11 cellular contexts compared by ENCODE assay signal in the genomic region with DNA sequence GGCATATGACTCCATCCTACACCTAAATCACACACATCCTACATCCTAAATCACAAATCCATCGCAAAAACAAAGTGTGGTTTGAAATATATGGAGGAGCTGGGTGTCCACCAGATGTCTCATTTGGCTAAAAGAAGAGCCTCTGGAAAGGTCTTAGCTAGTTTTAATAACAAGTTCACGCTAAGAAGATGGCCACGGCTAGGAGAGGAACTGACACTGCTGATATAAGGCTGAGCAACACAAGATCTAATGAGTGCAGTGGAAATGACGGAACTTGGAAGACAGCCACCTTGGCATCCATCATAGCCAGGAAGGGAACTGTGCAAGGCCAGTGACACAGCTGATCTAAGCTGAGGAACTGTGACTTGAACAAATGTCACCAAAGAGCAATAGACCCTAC. TPM values are rescaled to one million over a fixed set of nuclear protein-coding genes. Genes with fewer than 3 reads are reported as not detected.
A peak's percentile ranks its signal among the peaks of the same experiment; 100 is the strongest.
DNase-seq lines count a peak whose midpoint lies in the region; ATAC-seq and TF ChIP-seq lines count a peak whose summit lies in the region.
"Had no signal": no experiment of that assay in that cellular context is flagged by ENCODE, and none has a peak within 500 bp of the region (broad histone marks: within the 10 kb centered on the region; RNA-seq: fewer than 3 reads in every experiment).

No MANE protein-coding gene starts in this region.

- no peaks in the 10 kb centered on the region for H3K36me3 Mint-ChIP-seq in CD4-positive, alpha-beta T cell (ENCODE audit: low read depth)

- peak; percentile 51 for ATAC-seq in mucosa of descending colon
- ATAC-seq in HG02885 (IDR thresholded peaks at IDR 0.05; ENCODE audit: poor library complexity, unreplicated experiment), result no peak
- no peak for ATAC-seq in CD4-positive, alpha-beta T cell (ENCODE audit: poor library complexity)

- no peaks in the 10 kb centered on the region for H3K9me3 ChIP-seq in mucosa of descending colon
- no peaks in the 10 kb centered on the region for H3K9me3 ChIP-seq in CD4-positive, alpha-beta T cell (ENCODE audit: control insufficient read depth, low read length)

- no peaks in the 10 kb centered on the region for H3K36me3 ChIP-seq in mucosa of descending colon (ENCODE audit: low read depth)

- POLR2A ChIA-PET in CD4-positive, alpha-beta T cell (lab: Charles Lee), result no interaction called here

- H3K4me1 Mint-ChIP-seq in CD4-positive, alpha-beta T cell (ENCODE audit: low read depth), result no peaks in the 10 kb centered on the region
- H3K4me1 Mint-ChIP-seq: activated B cell treated with CpG ODN at 0.5 μM for 24 hours had no signal

- TF ChIP-seq CTCF in epithelial cell of proximal tubule (conservative IDR thresholded peaks at IDR 0.05; ENCODE audit: low read depth, low read length) (peak; percentile 26), mucosa of descending colon (IDR thresholded peaks at IDR 0.05) (no peak), GM10266 (IDR thresholded peaks at IDR 0.05; ENCODE audit: control insufficient read depth, insufficient read depth, low read depth, missing control alignments) (no peak)
- no peak for TF ChIP-seq CTCF in CD4-positive, alpha-beta T cell (IDR thresholded peaks at IDR 0.05)

- H3K4me3 ChIP-seq in epithelial cell of proximal tubule (ENCODE audit: low read depth, low read length), result no peak overlapping the region
- no peak overlapping the region for H3K4me3 ChIP-seq in mucosa of descending colon

- H3K27ac ChIP-seq in CD4-positive, alpha-beta T cell (ENCODE audit: low read depth, low read length), result no peak overlapping the region

- no peak overlapping the region for H3K4me3 Mint-ChIP-seq in CD4-positive, alpha-beta T cell
- H3K4me3 Mint-ChIP-seq: activated B cell treated with CpG ODN at 0.5 μM for 24 hours; dendritic cell treated with granulocyte-macrophage colony-stimulating factor and Interleukin-4, amounts not matched to agents 40 ng/mL and 50 ng/mL, for 4 days had no signal

- DNase-seq in AG08395 (ENCODE audit: low spot score), result peak; percentile 64
- DNase-seq in NCI-H1694 (lab: John Stamatoyannopoulos, UW), result peak; percentile 81
- no peak for DNase-seq in epithelial cell of proximal tubule (ENCODE audit: low read depth)
- peak in 1 of 3 donors; percentile 59 for DNase-seq in mucosa of descending colon
- no peak for DNase-seq in CD4-positive, alpha-beta T cell
- DNase-seq in GM10266 (ENCODE audit: extremely low spot score), result no peak
- no peak for DNase-seq in OCI-M2 (lab: John Stamatoyannopoulos, UW; ENCODE audit: unreplicated experiment)
- DNase-seq: activated B cell treated with CpG ODN at 0.5 μM for 24 hours had no signal

- no peaks in the 10 kb centered on the region for H3K4me1 ChIP-seq in mucosa of descending colon (ENCODE audit: low read depth)

- H3K27ac Mint-ChIP-seq in CD4-positive, alpha-beta T cell, result no peak overlapping the region
- H3K27ac Mint-ChIP-seq: activated B cell treated with CpG ODN at 0.5 μM for 24 hours; dendritic cell treated with granulocyte-macrophage colony-stimulating factor and Interleukin-4, amounts not matched to agents 40 ng/mL and 50 ng/mL, for 4 days; progenitor cell of endocrine pancreas had no signal

- no peaks in the 10 kb centered on the region for H3K9me3 Mint-ChIP-seq in CD4-positive, alpha-beta T cell

- intact Hi-C loops in mucosa of descending colon (cut with DNase I, micrococcal nuclease), result no loop called here
- intact Hi-C loops in CD4-positive, alpha-beta T cell (cut with DNase I, micrococcal nuclease), result no loop called here

- H3K27me3 ChIP-seq in CD4-positive, alpha-beta T cell (ENCODE audit: control insufficient read depth, insufficient read depth, low read length), result no peaks in the 10 kb centered on the region

- peaks cover 12% of the 10 kb centered on the region for H3K27me3 Mint-ChIP-seq in CD4-positive, alpha-beta T cell
- H3K27me3 Mint-ChIP-seq: activated B cell treated with CpG ODN at 0.5 μM for 24 hours; dendritic cell treated with granulocyte-macrophage colony-stimulating factor and Interleukin-4, amounts not matched to agents 40 ng/mL and 50 ng/mL, for 4 days had no signal

- CTCF ChIA-PET in CD4-positive, alpha-beta T cell (lab: Charles Lee), result no interaction called here

RNA-seq across cellular contexts. Expression of a gene that starts 60.0 kb away (rescaled TPM):
- total RNA-seq in epithelial cell of proximal tubule, result 13.5 and 17.5 TPM in 2 replicates
- total RNA-seq in mucosa of descending colon, result 100 to 1,000 TPM in 1 of 3 donors, 10 to 100 TPM in 2; 68.1 to 112 (median 88.9) TPM
- 1 to 10 TPM; 2.6 to 3.1 TPM for total RNA-seq in CD4-positive, alpha-beta T cell
- total RNA-seq: activated B cell treated with CpG ODN at 0.5 μM for 24 hours had no signal

Comparison
In these comparisons a context has a peak if more than half of its experiments do, and no peak if none do; other contexts are left out.
1. DNase-seq: peak in AG08395 (single experiment) and NCI-H1694 (single experiment); none in epithelial cell of proximal tubule (single experiment), CD4-positive, alpha-beta T cell (0 of 10), GM10266 (single experiment) and OCI-M2 (single experiment).